In the genomic region with DNA sequence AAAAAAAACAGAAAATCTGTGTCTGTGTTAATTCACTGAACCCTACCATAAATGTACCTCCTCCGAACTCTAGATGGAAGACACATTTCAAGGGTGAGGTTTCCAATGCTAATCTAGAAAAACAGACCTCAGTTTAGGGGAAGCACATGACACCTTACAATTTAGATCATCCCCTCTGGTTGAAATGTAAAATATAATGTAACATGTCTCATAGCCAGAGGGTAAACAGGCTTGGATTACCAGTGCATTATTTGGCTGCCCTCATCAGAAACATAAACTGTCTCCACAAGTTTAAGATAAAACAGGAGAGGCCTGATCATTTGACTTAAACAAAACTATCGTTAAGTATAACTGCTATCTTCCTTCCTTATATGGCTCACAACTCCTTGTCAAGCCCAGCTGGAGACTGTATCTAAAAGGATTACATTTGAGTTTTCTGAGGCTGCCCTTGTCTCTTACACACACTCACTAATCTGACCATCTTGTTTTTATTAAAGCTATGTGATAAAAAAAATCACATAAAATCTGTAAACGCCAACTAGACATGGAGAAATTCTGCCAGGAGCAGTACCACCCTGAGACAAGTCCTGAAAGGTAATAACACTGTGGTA, we compare ENCODE assay signal across 16 cellular contexts.
DNase-seq lines count a peak whose midpoint lies in the region; ATAC-seq and TF ChIP-seq lines count a peak whose summit lies in the region.
"Had no signal": no experiment of that assay in that cellular context is flagged by ENCODE, and none has a peak within 500 bp of the region (broad histone marks: within the 10 kb centered on the region; RNA-seq: fewer than 3 reads in every experiment).

No MANE protein-coding gene starts in this region.

- H3K4me3 Mint-ChIP-seq in osteocyte (ENCODE audit: unreplicated experiment), result no peak overlapping the region
- H3K4me3 Mint-ChIP-seq in immature natural killer cell, result no peak overlapping the region

- no peaks in the 10 kb centered on the region for H3K36me3 ChIP-seq in fibroblast of lung (ENCODE audit: control insufficient read depth, insufficient read depth, low read length)
- H3K36me3 ChIP-seq: BLaER1 treated with 17β-estradiol and CSF1 and Interleukin-3, amounts not matched to agents 10 nM and 100 nM; right atrium auricular region had no signal

- no peaks in the 10 kb centered on the region for H3K27me3 Mint-ChIP-seq in osteocyte (ENCODE audit: unreplicated experiment)
- no peaks in the 10 kb centered on the region for H3K27me3 Mint-ChIP-seq in immature natural killer cell (ENCODE audit: low read depth in 3 of 3)

- no peaks in the 10 kb centered on the region for H3K79me2 ChIP-seq in fibroblast of lung (ENCODE audit: control insufficient read depth, insufficient read depth, low read length)

- peak overlapping the region; percentile 75 for H2AFZ ChIP-seq in fibroblast of lung (ENCODE audit: low read length)

- DNase-seq in DMS 273 treated with DMSO at 0.1 percent for 48 hours (lab: John Stamatoyannopoulos, UW) (peak; percentile 5), NCI-H82 treated with DMSO at 0.1 percent for 48 hours (lab: John Stamatoyannopoulos, UW; ENCODE audit: unreplicated experiment) (peak; percentile 69), fibroblast of lung (ENCODE audit: low read depth in 2 of 2) (peak in 1 of 2 donors; percentile 69), osteocyte (ENCODE audit: extremely low spot score, unreplicated experiment) (no peak), HUDEP-2 (lab: John Stamatoyannopoulos, UW; ENCODE audit: unreplicated experiment in 76 of 76) (no peak), immature natural killer cell (no peak)
- no peak for DNase-seq in stimulated activated CD4-positive, alpha-beta T cell treated with anti-CD3 and anti-CD28 coated beads, Interleukin-2, amount 100 ng/mL, for 48 hours
- DNase-seq: activated CD8-positive, alpha-beta memory T cell treated with anti-CD3 and anti-CD28 coated beads, Interleukin-2, amount 50 U/mL, for 48 hours; activated naive CD4-positive, alpha-beta T cell; NCI-H187 treated with DMSO at 0.1 percent for 48 hours; NK-92 treated with Interleukin-12 subunit alpha and Interleukin-12 subunit beta, amount 100 ng/mL, for 24 hours; stimulated activated CD4-positive, alpha-beta T cell treated with anti-CD3 and anti-CD28 coated beads, Interleukin-1b, Interleukin-23, amount 100 ng/mL, for 48 hours had no signal

- ATAC-seq in GM18498 (IDR thresholded peaks at IDR 0.05; ENCODE audit: unreplicated experiment), result no peak
- ATAC-seq: Right ventricle myocardium inferior had no signal

- H3K9ac ChIP-seq in fibroblast of lung (ENCODE audit: insufficient read depth, low read length), result no peak overlapping the region
- H3K9ac ChIP-seq: BLaER1 treated with 17β-estradiol and CSF1 and Interleukin-3, amounts not matched to agents 10 nM and 100 nM had no signal

- H3K27ac Mint-ChIP-seq in osteocyte (ENCODE audit: unreplicated experiment), result peak overlapping the region; percentile 91
- H3K27ac Mint-ChIP-seq in immature natural killer cell, result no peak overlapping the region

- no peaks in the 10 kb centered on the region for H3K9me3 Mint-ChIP-seq in osteocyte (ENCODE audit: unreplicated experiment)
- peaks cover 0 to 24% (median 9%) of the 10 kb centered on the region in 6 donors for H3K9me3 Mint-ChIP-seq in immature natural killer cell

- H3K36me3 Mint-ChIP-seq in osteocyte (ENCODE audit: unreplicated experiment) (no peaks in the 10 kb centered on the region), immature natural killer cell (no peaks in the 10 kb centered on the region)

- H3K27ac ChIP-seq in fibroblast of lung (ENCODE audit: insufficient read depth, low read length), result peak overlapping the region; percentile 32
- H3K27ac ChIP-seq: BLaER1 treated with 17β-estradiol and CSF1 and Interleukin-3, amounts not matched to agents 10 nM and 100 nM; right atrium auricular region had no signal

- TF ChIP-seq CTCF in fibroblast of lung (conservative IDR thresholded peaks at IDR 0.05 in 1 of 2, IDR thresholded peaks at IDR 0.05 in 1 of 2; ENCODE audit: low read depth in 1 of 2, low read length in 2 of 2) (no peak), osteocyte (IDR thresholded peaks at IDR 0.05) (no peak)

- peaks cover 71% of the 10 kb centered on the region for H3K4me1 Mint-ChIP-seq in osteocyte (ENCODE audit: unreplicated experiment)
- no peaks in the 10 kb centered on the region for H3K4me1 Mint-ChIP-seq in immature natural killer cell

- no peaks in the 10 kb centered on the region for H3K27me3 ChIP-seq in fibroblast of lung (ENCODE audit: control insufficient read depth, insufficient read depth, low read length)
- H3K27me3 ChIP-seq: BLaER1 treated with 17β-estradiol and CSF1 and Interleukin-3, amounts not matched to agents 10 nM and 100 nM; right atrium auricular region had no signal

- peaks cover 10% of the 10 kb centered on the region for H3K4me1 ChIP-seq in fibroblast of lung (ENCODE audit: control insufficient read depth, extremely low read depth, insufficient read depth, low read length)
- H3K4me1 ChIP-seq: BLaER1 treated with 17β-estradiol and CSF1 and Interleukin-3, amounts not matched to agents 10 nM and 100 nM; right atrium auricular region had no signal

- H3K9me3 ChIP-seq in fibroblast of lung (ENCODE audit: control insufficient read depth, insufficient read depth, low read depth, low read length), result no peaks in the 10 kb centered on the region
- H3K9me3 ChIP-seq: BLaER1 treated with 17β-estradiol and CSF1 and Interleukin-3, amounts not matched to agents 10 nM and 100 nM; right atrium auricular region had no signal

- no peak overlapping the region for H3K4me3 ChIP-seq in fibroblast of lung (replicated peaks in 1 of 4; ENCODE audit: control extremely low read depth in 1 of 4, insufficient read depth in 1 of 4, low read depth in 3 of 4, low read length in 4 of 4)
- H3K4me3 ChIP-seq: BLaER1 treated with 17β-estradiol and CSF1 and Interleukin-3, amounts not matched to agents 10 nM and 100 nM; right atrium auricular region had no signal

- H3K4me2 ChIP-seq in fibroblast of lung (ENCODE audit: extremely low read depth, insufficient read depth, low read length), result peak overlapping the region; percentile 11
- H3K4me2 ChIP-seq: BLaER1 treated with 17β-estradiol and CSF1 and Interleukin-3, amounts not matched to agents 10 nM and 100 nM had no signal

- H4K20me1 ChIP-seq in fibroblast of lung (ENCODE audit: control insufficient read depth, extremely low read depth, insufficient read depth, low read length), result no peaks in the 10 kb centered on the region
- H4K20me1 ChIP-seq: BLaER1 treated with 17β-estradiol and CSF1 and Interleukin-3, amounts not matched to agents 10 nM and 100 nM had no signal

Comparison
In these comparisons a context has a peak if more than half of its experiments do, and no peak if none do; other contexts are left out.
1. DNase-seq: peak in DMS 273 treated with DMSO at 0.1 percent for 48 hours (single experiment) and NCI-H82 treated with DMSO at 0.1 percent for 48 hours (single experiment); none in osteocyte (single experiment), HUDEP-2 (0 of 76), stimulated activated CD4-positive, alpha-beta T cell treated with anti-CD3 and anti-CD28 coated beads, Interleukin-2, amount 100 ng/mL, for 48 hours (0 of 2) and immature natural killer cell (0 of 3).